Comparison of ENCODE assay signal across 21 cellular contexts in genomic region chr11:93903989-93904388, GRCh38. TPM values are rescaled to one million over a fixed set of nuclear protein-coding genes. Genes with fewer than 3 reads are reported as not detected.
DNase-seq lines count a peak whose midpoint lies in the region; ATAC-seq and TF ChIP-seq lines count a peak whose summit lies in the region.
"Had no signal": no experiment of that assay in that cellular context is flagged by ENCODE, and none has a peak within 500 bp of the region (broad histone marks: within the 10 kb centered on the region; RNA-seq: fewer than 3 reads in every experiment).

No MANE protein-coding gene starts in this region.

- peaks cover 5% of the 10 kb centered on the region; the same call in 1 of the 2 replicates for H3K4me1 Mint-ChIP-seq in WTC11
- no peaks in the 10 kb centered on the region for H3K4me1 Mint-ChIP-seq in activated CD8-positive, alpha-beta T cell treated with anti-CD3 and anti-CD28 coated beads, Interleukin-2, amount 10 ng/mL, durations not matched to agents 7 days and 5 days (ENCODE audit: low read depth)
- H3K4me1 Mint-ChIP-seq: nephron had no signal

- H3K27me3 ChIP-seq in transverse colon: no peaks in the 10 kb centered on the region
- H3K27me3 ChIP-seq: cardiac muscle cell, dorsolateral prefrontal cortex, gastrocnemius medialis had no signal

- TF ChIP-seq POLR2A in transverse colon (IDR thresholded peaks at IDR 0.05): no peak

- DNase-seq in NCI-H2227 (lab: John Stamatoyannopoulos, UW; ENCODE audit: unreplicated experiment) (peak; percentile 2), NCI-H2227 treated with DMSO at 0.1 percent for 48 hours (lab: John Stamatoyannopoulos, UW) (no peak), NCI-H1930 (lab: John Stamatoyannopoulos, UW) (peak; percentile 32 to 55), WTC11 (ENCODE audit: low spot score) (no peak), myocyte (ENCODE audit: low read depth) (peak; percentile 12), DMS 273 (lab: John Stamatoyannopoulos, UW; ENCODE audit: unreplicated experiment) (no peak), transverse colon (no peak)
- DNase-seq in activated CD8-positive, alpha-beta T cell treated with anti-CD3 and anti-CD28 coated beads, Interleukin-2, amount 10 ng/mL, durations not matched to agents 7 days and 5 days: no peak
- DNase-seq: activated CD4-positive, alpha-beta T cell treated with anti-CD3 and anti-CD28 coated beads for 48 hours; C1 segment of cervical spinal cord; DMS79; dorsolateral prefrontal cortex; gastrocnemius medialis; left colon; SW 1271 had no signal

- no peak overlapping the region for H3K27ac ChIP-seq in transverse colon
- H3K27ac ChIP-seq: cardiac muscle cell, dorsolateral prefrontal cortex, gastrocnemius medialis had no signal

- in situ Hi-C loops in transverse colon (cut with MboI; ENCODE audit: low pct_ligation_motif_present in 1 of 4, low pct_unique_long_range_greater_than_20kb in 1 of 4, low sequenced_read_pairs in 3 of 4): no loop called here

- H3K4me1 ChIP-seq in transverse colon: no peaks in the 10 kb centered on the region
- H3K4me1 ChIP-seq: gastrocnemius medialis had no signal

- TF ChIP-seq EP300 in transverse colon (IDR thresholded peaks at IDR 0.05; ENCODE audit: low read depth): no peak

- WGBS in transverse colon (ENCODE audit: low coverage in 1 of 2), 2 donors: 0 to 70% methylated on average over 1 to 5 of the region's 6 CpGs

- intact Hi-C loops in transverse colon (cut with DNase I; ENCODE audit: low total_unique reads): no loop called here

- no peaks in the 10 kb centered on the region for H3K36me3 ChIP-seq in transverse colon
- H3K36me3 ChIP-seq: cardiac muscle cell, gastrocnemius medialis had no signal

- H3K9me3 ChIP-seq in transverse colon: no peaks in the 10 kb centered on the region
- H3K9me3 ChIP-seq: gastrocnemius medialis had no signal

- peak; percentile 78 for ATAC-seq in WTC11
- no peak for ATAC-seq in activated CD8-positive, alpha-beta T cell treated with anti-CD3 and anti-CD28 coated beads, Interleukin-2, amount 10 ng/mL, durations not matched to agents 7 days and 5 days
- ATAC-seq: gastrocnemius medialis, left colon had no signal

- H3K36me3 Mint-ChIP-seq in WTC11: no peaks in the 10 kb centered on the region
- H3K36me3 Mint-ChIP-seq in activated CD8-positive, alpha-beta T cell treated with anti-CD3 and anti-CD28 coated beads, Interleukin-2, amount 10 ng/mL, durations not matched to agents 7 days and 5 days (ENCODE audit: low read depth): no peaks in the 10 kb centered on the region

- H3K27me3 Mint-ChIP-seq in WTC11 (ENCODE audit: low read depth): peaks cover 8% of the 10 kb centered on the region
- peaks cover 8% of the 10 kb centered on the region for H3K27me3 Mint-ChIP-seq in activated CD8-positive, alpha-beta T cell treated with anti-CD3 and anti-CD28 coated beads, Interleukin-2, amount 10 ng/mL, durations not matched to agents 7 days and 5 days (ENCODE audit: low read depth)

- POLR2A ChIA-PET in WTC11 (lab: Charles Lee): no interaction called here
- POLR2A ChIA-PET in activated CD8-positive, alpha-beta T cell treated with anti-CD3 and anti-CD28 coated beads, Interleukin-2, amount 10 ng/mL, durations not matched to agents 7 days and 5 days (lab: Charles Lee): interaction anchor here (0.5 kb wide), 1 partner anchor 1885 kb away, joined by 3 read pairs; no protein-coding TSS in a partner anchor

- no peak overlapping the region for H3K4me3 Mint-ChIP-seq in WTC11
- H3K4me3 Mint-ChIP-seq in activated CD8-positive, alpha-beta T cell treated with anti-CD3 and anti-CD28 coated beads, Interleukin-2, amount 10 ng/mL, durations not matched to agents 7 days and 5 days: no peak overlapping the region
- H3K4me3 Mint-ChIP-seq: mesothelial cell of epicardium, nephron had no signal

- CTCF ChIA-PET in WTC11 (lab: Charles Lee): interaction anchor here (1.0 to 2.2 kb wide), 7 partner anchors 9 to 515 kb away, joined by 3 to 27 read pairs (median 3); no protein-coding TSS in a partner anchor
- CTCF ChIA-PET in activated CD8-positive, alpha-beta T cell treated with anti-CD3 and anti-CD28 coated beads, Interleukin-2, amount 10 ng/mL, durations not matched to agents 7 days and 5 days (lab: Charles Lee): interaction anchor here (0.6 to 1.4 kb wide), 2 partner anchors 9 to 10 kb away, joined by 3 read pairs; no protein-coding TSS in a partner anchor

- H3K4me3 ChIP-seq in transverse colon: no peak overlapping the region
- H3K4me3 ChIP-seq: cardiac muscle cell, dorsolateral prefrontal cortex, gastrocnemius medialis had no signal

- peaks cover 15% of the 10 kb centered on the region for H3K9me3 Mint-ChIP-seq in WTC11
- no peaks in the 10 kb centered on the region for H3K9me3 Mint-ChIP-seq in activated CD8-positive, alpha-beta T cell treated with anti-CD3 and anti-CD28 coated beads, Interleukin-2, amount 10 ng/mL, durations not matched to agents 7 days and 5 days (ENCODE audit: insufficient read depth)
- H3K9me3 Mint-ChIP-seq: mesothelial cell of epicardium, nephron had no signal

- no peak overlapping the region for H3K27ac Mint-ChIP-seq in WTC11
- no peak overlapping the region for H3K27ac Mint-ChIP-seq in activated CD8-positive, alpha-beta T cell treated with anti-CD3 and anti-CD28 coated beads, Interleukin-2, amount 10 ng/mL, durations not matched to agents 7 days and 5 days
- H3K27ac Mint-ChIP-seq: mesothelial cell of epicardium, nephron, progenitor cell of endocrine pancreas had no signal

- no peak for TF ChIP-seq CTCF in WTC11 (IDR thresholded peaks at IDR 0.05)
- no peak for TF ChIP-seq CTCF in transverse colon (IDR thresholded peaks at IDR 0.05)

TF ChIP-seq in WTC11, 78 proteins besides CTCF, POLR2A, EP300 and RAD21:
- TF ChIP-seq KAT7 (CRISPR knock-in tag; IDR thresholded peaks at IDR 0.05; ENCODE audit: borderline replicate concordance) (no peak), ERG (CRISPR knock-in tag; IDR thresholded peaks at IDR 0.05) (no peak), ZNF138 (CRISPR knock-in tag; conservative IDR thresholded peaks at IDR 0.05) (no peak)

RNA-seq across cellular contexts. Expression of gene VSTM5, which starts 53.6 kb away (rescaled TPM):
- total RNA-seq in WTC11 (2021) (0.27 to 0.35 TPM (median 0.32 TPM) in 3 replicates), myocyte (not detected in 2 replicates), transverse colon (1 to 10 TPM in 2 of 4 donors, under 1 TPM in 1, not detected in 1; 0.96 to 3.4 (median 1.1) TPM)
- not detected for polyA plus RNA-seq in myocyte (2012)
- not detected for total RNA-seq in activated CD8-positive, alpha-beta T cell treated with anti-CD3 and anti-CD28 coated beads, Interleukin-2, amount 10 ng/mL, durations not matched to agents 7 days and 5 days
- total RNA-seq: A673, gastrocnemius medialis, mesothelial cell of epicardium, skeletal muscle tissue had no signal
- polyA plus RNA-seq: cardiac muscle cell had no signal

Comparison
In these comparisons a context has a peak if more than half of its experiments do, and no peak if none do; other contexts are left out.
1. DNase-seq: peak in NCI-H2227 (single experiment), NCI-H1930 (2 of 2) and myocyte (single experiment); none in NCI-H2227 treated with DMSO at 0.1 percent for 48 hours (single experiment), WTC11 (single experiment), activated CD8-positive, alpha-beta T cell treated with anti-CD3 and anti-CD28 coated beads, Interleukin-2, amount 10 ng/mL, durations not matched to agents 7 days and 5 days (single experiment), DMS 273 (single experiment) and transverse colon (single experiment).